8 cellular contexts compared by ENCODE assay signal in the genomic region with DNA sequence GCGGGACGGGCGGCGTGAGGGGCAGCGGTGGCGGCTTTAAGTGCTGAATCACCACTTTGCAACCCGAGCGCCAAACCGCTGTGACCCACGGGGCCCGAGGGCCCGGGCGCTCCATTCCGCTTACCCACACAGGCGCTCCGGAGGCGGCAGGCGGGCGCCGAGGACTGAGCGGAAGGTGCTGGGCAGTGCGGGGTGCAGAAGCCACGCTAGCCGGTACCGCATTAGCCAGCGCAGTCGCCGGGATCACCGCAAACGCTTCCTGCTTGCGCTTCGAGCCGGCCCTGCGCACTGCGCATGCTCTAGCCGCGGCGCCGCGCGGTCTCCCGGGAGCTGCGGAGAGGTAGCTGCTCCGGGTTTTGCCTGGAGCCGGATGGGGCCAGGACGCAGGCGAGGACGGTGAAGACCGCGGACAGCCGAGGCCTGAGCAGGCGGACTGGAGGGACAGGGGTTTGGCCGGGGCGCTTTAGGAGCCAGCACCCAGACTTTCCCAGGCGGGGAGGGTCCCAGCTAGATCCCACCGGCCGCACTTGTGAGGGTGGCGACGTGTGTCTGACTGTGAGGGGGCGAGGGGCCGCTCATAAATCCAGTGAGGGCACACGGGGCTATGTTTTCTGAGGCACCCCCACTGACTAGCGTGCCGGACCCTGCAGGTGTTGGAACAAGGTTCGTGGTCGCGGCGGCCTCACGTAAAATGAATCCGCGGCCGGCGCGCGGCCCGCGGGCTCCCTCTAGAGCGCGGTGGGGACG. TPM values are rescaled to one million over a fixed set of nuclear protein-coding genes. Genes with fewer than 3 reads are reported as not detected.
DNase-seq lines count a peak whose midpoint lies in the region; ATAC-seq and TF ChIP-seq lines count a peak whose summit lies in the region.

Gene IDE (minus strand): TSS at position 296 of the 747 bp plus-strand sequence. CDS start 74 bp downstream, at position 222.

- peak within 1 kb of the TSS; percentile 90 for H3K27ac ChIP-seq in subcutaneous abdominal adipose tissue (ENCODE audit: low read depth, low read length)

- no peaks in the 10 kb centered on the region for H3K27me3 ChIP-seq in neuron (ENCODE audit: insufficient read depth, low read length)
- no peaks in the 10 kb centered on the region for H3K27me3 ChIP-seq in subcutaneous abdominal adipose tissue (ENCODE audit: control insufficient read depth in 5 of 5, insufficient read depth in 4 of 5, low read length in 5 of 5)

- peak within 1 kb of the TSS; percentile 84 to 94 (median 92) for H3K9ac ChIP-seq in subcutaneous abdominal adipose tissue (ENCODE audit: low read length in 5 of 5)

- peak within 1 kb of the TSS; percentile 95 for H2AFZ ChIP-seq in neuron (ENCODE audit: low read depth, low read length)

- H3K4me3 ChIP-seq in foreskin fibroblast (ENCODE audit: low read depth in 1 of 2, low read length in 2 of 2), result peak within 1 kb of the TSS; percentile 84 to 98
- peak within 1 kb of the TSS; percentile 84 for H3K4me3 ChIP-seq in neuron (ENCODE audit: low read length)
- peak within 1 kb of the TSS; percentile 74 to 95 (median 86) for H3K4me3 ChIP-seq in subcutaneous abdominal adipose tissue (ENCODE audit: low read depth in 1 of 5, low read length in 5 of 5)

- peak; percentile 77 for TF ChIP-seq CTCF in foreskin fibroblast (IDR thresholded peaks at IDR 0.05; ENCODE audit: low read depth, low read length)

- H3K36me3 ChIP-seq in neuron (ENCODE audit: insufficient read depth, low read length), result peaks cover 5% of the 10 kb centered on the region
- H3K36me3 ChIP-seq in subcutaneous abdominal adipose tissue (ENCODE audit: control insufficient read depth in 5 of 5, insufficient read depth in 5 of 5, low read length in 5 of 5), result peaks cover 0 to 4% (median 0%) of the 10 kb centered on the region in 5 donors

- peaks cover 14% of the 10 kb centered on the region for H3K4me1 ChIP-seq in neuron (ENCODE audit: insufficient read depth, low read length)
- peaks cover 5 to 29% (median 28%) of the 10 kb centered on the region in 5 donors for H3K4me1 ChIP-seq in subcutaneous abdominal adipose tissue (ENCODE audit: control insufficient read depth in 5 of 5, insufficient read depth in 5 of 5, low read length in 5 of 5)

- H3K9me3 ChIP-seq in neuron (ENCODE audit: low read length) (no peaks in the 10 kb centered on the region), subcutaneous abdominal adipose tissue (ENCODE audit: control insufficient read depth in 5 of 5, low read length in 5 of 5) (no peaks in the 10 kb centered on the region)

- peak; percentile 75 for ATAC-seq in GM21619 (IDR thresholded peaks at IDR 0.05; ENCODE audit: unreplicated experiment)

- DNase-seq in Daoy (ENCODE audit: low read depth), result peak; percentile 89
- peak; percentile 77 for DNase-seq in KG1 (lab: John Stamatoyannopoulos, UW)
- DNase-seq in SHP77 (lab: John Stamatoyannopoulos, UW), result peak; percentile 79 to 86
- DNase-seq in activated gamma-delta T cell (lab: John Stamatoyannopoulos, UW), result peak; percentile 66
- DNase-seq in foreskin fibroblast, result peak; percentile 87 to 95

RNA-seq across cellular contexts. Expression of gene IDE, which starts in this region (rescaled TPM):
- 31.7 and 33.0 TPM in 2 replicates for total RNA-seq in Daoy (2014; rRNA removed; shearing (Covaris generic))

Comparison
In these comparisons a context has a peak if more than half of its experiments do, and no peak if none do; other contexts are left out.
1. Peak in every context shown above with its lines: DNase-seq, ATAC-seq, H3K4me3 ChIP-seq and H3K27ac ChIP-seq.